In genomic region chr13:113305208-113305607, GRCh38 we compare ENCODE assay signal across 13 cellular contexts. TPM values are rescaled to one million over a fixed set of nuclear protein-coding genes. Genes with fewer than 3 reads are reported as not detected.
DNase-seq lines count a peak whose midpoint lies in the region; ATAC-seq lines count a peak whose summit lies in the region.
"Had no signal": no experiment of that assay in that cellular context is flagged by ENCODE, and none has a peak within 500 bp of the region (broad histone marks: within the 10 kb centered on the region; RNA-seq: fewer than 3 reads in every experiment).

No MANE protein-coding gene starts in this region.

- ATAC-seq in right cardiac atrium (peak; percentile 43 to 56), GM18909 (IDR thresholded peaks at IDR 0.05; ENCODE audit: poor library complexity, unreplicated experiment) (no peak)
- ATAC-seq: left lobe of liver had no signal

- H3K36me3 ChIP-seq in adipocyte (ENCODE audit: control insufficient read depth, insufficient read depth, low read length, severe bottlenecking) = peaks cover 5% of the 10 kb centered on the region

- no peak overlapping the region for H3K9ac ChIP-seq in adipocyte (ENCODE audit: low read length)

- H3K4me1 ChIP-seq in right cardiac atrium (ENCODE audit: control insufficient read depth, insufficient read depth, low read length) (no peaks in the 10 kb centered on the region), adipocyte (ENCODE audit: control insufficient read depth, insufficient read depth, low read length) (peaks cover 13% of the 10 kb centered on the region)

- no peak overlapping the region for H3K27ac ChIP-seq in right cardiac atrium (ENCODE audit: low read length)

- H3K9me3 ChIP-seq in right cardiac atrium (ENCODE audit: control insufficient read depth, low read length) = no peaks in the 10 kb centered on the region
- no peaks in the 10 kb centered on the region for H3K9me3 ChIP-seq in adipocyte (ENCODE audit: control insufficient read depth, low read length)
- H3K9me3 ChIP-seq: esophagus squamous epithelium had no signal

- intact Hi-C loops in right cardiac atrium (cut with DNase I) = no loop called here
- intact Hi-C loops in cardiac septum (cut with DNase I) = no loop called here

- DNase-seq in right cardiac atrium (peak in 1 of 3 donors; percentile 28), cardiac septum (ENCODE audit: low spot score) (no peak), adipocyte (ENCODE audit: low read depth) (peak; percentile 40), glomerular visceral epithelial cell (ENCODE audit: extremely low spot score) (peak; percentile 81), NCI-H187 (lab: John Stamatoyannopoulos, UW) (no peak)
- DNase-seq in stimulated activated CD8-positive, alpha-beta memory T cell treated with anti-CD3 and anti-CD28 coated beads, Interleukin-4, amount 100 ng/mL, for 48 hours = no peak
- no peak for DNase-seq in activated effector memory CD4-positive, alpha-beta T cell treated with anti-CD3 and anti-CD28 coated beads, Interleukin-2, amount 50 U/mL, for 16 hours
- DNase-seq: esophagus squamous epithelium, GF-D8, MV-4-11, SHP77 treated with DMSO at 0.1 percent for 48 hours had no signal

- WGBS in right cardiac atrium = 46% methylated on average over 7 of the region's 7 CpGs

- H3K4me3 ChIP-seq in right cardiac atrium (ENCODE audit: low read length) (no peak overlapping the region), adipocyte (ENCODE audit: low read length) (no peak overlapping the region)
- H3K4me3 ChIP-seq: esophagus squamous epithelium had no signal

- H3K27me3 ChIP-seq in right cardiac atrium (ENCODE audit: control insufficient read depth, insufficient read depth) = no peaks in the 10 kb centered on the region
- H3K27me3 ChIP-seq in adipocyte (replicated peaks; ENCODE audit: control insufficient read depth, insufficient read depth, low read length) = no peaks in the 10 kb centered on the region
- H3K27me3 ChIP-seq: esophagus squamous epithelium had no signal

RNA-seq across cellular contexts. Expression of gene LAMP1, which starts 8.2 kb away (rescaled TPM):
- 100 to 1,000 TPM; 107 to 115 (median 111) TPM for total RNA-seq in right cardiac atrium
- polyA plus RNA-seq in right cardiac atrium = 70.1 TPM
- total RNA-seq in cardiac septum = 91.4 TPM

RNA-seq across cellular contexts. Expression of gene GRTP1, which starts 58.7 kb away (rescaled TPM):
- total RNA-seq in right cardiac atrium (1 to 10 TPM; 1.4 to 2.3 (median 1.8) TPM), cardiac septum (0.70 TPM)
- polyA plus RNA-seq in right cardiac atrium = 1.5 TPM

Comparison
In these comparisons a context has a peak if more than half of its experiments do, and no peak if none do; other contexts are left out.
1. DNase-seq: peak in adipocyte (single experiment) and glomerular visceral epithelial cell (single experiment); none in cardiac septum (single experiment), stimulated activated CD8-positive, alpha-beta memory T cell treated with anti-CD3 and anti-CD28 coated beads, Interleukin-4, amount 100 ng/mL, for 48 hours (single experiment), NCI-H187 (0 of 2) and activated effector memory CD4-positive, alpha-beta T cell treated with anti-CD3 and anti-CD28 coated beads, Interleukin-2, amount 50 U/mL, for 16 hours (single experiment).